8 cellular contexts compared by ENCODE assay signal in the genomic region with DNA sequence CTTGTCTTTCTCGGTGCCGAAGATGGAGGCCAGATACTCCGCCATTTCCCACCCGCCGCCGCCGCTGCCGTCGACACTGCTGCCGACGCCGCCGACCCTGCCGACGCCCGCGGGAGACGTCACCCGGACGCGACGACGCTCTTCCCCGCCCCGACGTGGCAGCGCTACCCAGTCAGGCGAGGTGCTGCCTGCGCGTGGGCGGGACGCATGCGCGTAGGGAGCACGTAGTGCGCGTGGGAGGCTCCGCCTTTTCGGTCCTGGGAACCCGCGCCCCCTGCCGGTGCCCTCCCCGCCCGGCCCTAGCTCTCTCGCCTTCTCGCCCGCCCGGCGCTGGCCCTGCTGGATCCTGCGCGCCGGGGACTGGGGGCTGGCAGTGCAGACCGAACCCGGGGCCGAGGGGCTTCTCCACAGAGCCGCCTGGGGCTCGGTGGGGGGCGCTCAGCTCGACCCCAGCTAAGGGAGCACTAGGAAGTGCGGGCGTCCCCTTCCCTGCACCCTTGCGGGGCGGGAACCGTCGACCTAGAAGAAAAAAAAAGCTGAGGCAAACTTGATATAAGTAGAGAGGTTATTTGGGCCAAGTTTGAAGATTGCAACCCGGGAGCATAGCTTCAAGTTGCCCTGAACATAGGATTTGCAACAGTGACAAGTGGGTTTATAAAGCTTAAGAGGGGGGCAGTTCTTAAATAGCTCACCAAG.
DNase-seq lines count a peak whose midpoint lies in the region; ATAC-seq and TF ChIP-seq lines count a peak whose summit lies in the region.
"Not testable (repeated sequence)": the region's sequence is repeated elsewhere in the genome, so short reads cannot be mapped to it uniquely, and the experiment has no call there.

No MANE protein-coding gene starts in this region.

- H3K9ac ChIP-seq in SU-DHL-6 (ENCODE audit: low read length): peak overlapping the region; percentile 57; the same call in 1 of the 2 replicates

- not testable (repeated sequence) for H3K79me2 ChIP-seq in SU-DHL-6 (ENCODE audit: insufficient read depth, low read length)

- not testable (repeated sequence) for H3K27me3 ChIP-seq in SU-DHL-6 (ENCODE audit: low read length); ovary; upper lobe of left lung

- TF ChIP-seq POLR2A in ovary (IDR thresholded peaks at IDR 0.05); upper lobe of left lung (IDR thresholded peaks at IDR 0.05): not testable (repeated sequence)

- H3K27ac ChIP-seq in SU-DHL-6 (ENCODE audit: low read depth, low read length); ovary: not testable (repeated sequence)
- peak overlapping the region in 1 of 4 donors; percentile 84 for H3K27ac ChIP-seq in upper lobe of left lung

- not testable (repeated sequence) for H3K4me1 ChIP-seq in ovary (ENCODE audit: insufficient read depth); upper lobe of left lung

- H3K9me2 ChIP-seq in SU-DHL-6 (replicated peaks; ENCODE audit: insufficient read depth, low read length): not testable (repeated sequence)

- not testable (repeated sequence) for H3F3A ChIP-seq in SU-DHL-6 (ENCODE audit: insufficient read depth)

- not testable (repeated sequence) for H3K4me3 ChIP-seq in SU-DHL-6 (ENCODE audit: insufficient read depth, low read length, poor library complexity, severe bottlenecking)
- H3K4me3 ChIP-seq in ovary: peak overlapping the region; percentile 46
- peak overlapping the region in 1 of 4 donors; percentile 61 for H3K4me3 ChIP-seq in upper lobe of left lung

- not testable (repeated sequence) for H3K36me3 ChIP-seq in SU-DHL-6 (ENCODE audit: low read length); ovary; upper lobe of left lung

- TF ChIP-seq EP300 in ovary (IDR thresholded peaks at IDR 0.05); upper lobe of left lung (IDR thresholded peaks at IDR 0.05): not testable (repeated sequence)

- H3K9me3 ChIP-seq in SU-DHL-6 (ENCODE audit: insufficient read depth, low read length); ovary; upper lobe of left lung: not testable (repeated sequence)

- intact Hi-C loops in Right ventricle myocardium inferior (cut with DNase I); ovary (cut with DNase I): not testable (repeated sequence)

- not testable (repeated sequence) for TF ChIP-seq CTCF in SU-DHL-6 (IDR thresholded peaks at IDR 0.05; ENCODE audit: insufficient read depth, low read length, poor library complexity, severe bottlenecking); ovary (IDR thresholded peaks at IDR 0.05); upper lobe of left lung (IDR thresholded peaks at IDR 0.05)

- not testable (repeated sequence) for H3K4me2 ChIP-seq in SU-DHL-6 (ENCODE audit: low read depth, low read length, poor library complexity, severe bottlenecking)

- WGBS in ovary, 3 donors: 0% methylated on average over 25 of the region's 66 CpGs; no CpG with 5 or more reads in 2 of the 3 donors
- WGBS in upper lobe of left lung, 2 donors: no CpG with 5 or more reads among the region's 66 CpGs

- H2AFZ ChIP-seq in SU-DHL-6 (ENCODE audit: low read depth, low read length, severe bottlenecking): not testable (repeated sequence)

- peak; percentile 61 for ATAC-seq in GM18861 (IDR thresholded peaks at IDR 0.05; ENCODE audit: unreplicated experiment)
- peak; percentile 40 for ATAC-seq in GM21619 (IDR thresholded peaks at IDR 0.05; ENCODE audit: unreplicated experiment)
- peak; percentile 59 for ATAC-seq in HG03039 (IDR thresholded peaks at IDR 0.05; ENCODE audit: unreplicated experiment)
- peak; percentile 98 for ATAC-seq in Right ventricle myocardium inferior
- peak; percentile 99 to 100 for ATAC-seq in upper lobe of left lung (ENCODE audit: low FRiP score in 2 of 2)

- H4K20me1 ChIP-seq in SU-DHL-6 (ENCODE audit: low read depth, low read length): not testable (repeated sequence)

- DNase-seq in activated T-helper 1 cell treated with anti-CD3 and anti-CD28 coated beads, Interleukin-2, amount 50 U/mL, for 16 hours (ENCODE audit: low read depth in 1 of 2, low spot score in 1 of 2): peak; percentile 25 to 70
- DNase-seq in Right ventricle myocardium inferior (ENCODE audit: missing footprints); upper lobe of left lung: not testable (repeated sequence)
- DNase-seq in ovary: peak in 4 of 5 donors; percentile 60 to 85 (median 74)

Comparison
In these comparisons a context has a peak if more than half of its experiments do, and no peak if none do; other contexts are left out.
1. ATAC-seq: peak in every context shown above with its lines; median percentile 100 in upper lobe of left lung; 98 in Right ventricle myocardium inferior; 61 in GM18861; 59 in HG03039; 40 in GM21619.